In genomic region chr22:24836282-24836681, GRCh38 we compare ENCODE assay signal across 1 cellular context.
TF ChIP-seq lines count a peak whose summit lies in the region.

No MANE protein-coding gene starts in this region.

TF ChIP-seq in WTC11, 78 proteins besides CTCF, POLR2A, EP300 and RAD21 (continued from another document):
- TF ChIP-seq ZNF512 (CRISPR knock-in tag; IDR thresholded peaks at IDR 0.05; ENCODE audit: borderline replicate concordance) (no peak), RELA (CRISPR knock-in tag; IDR thresholded peaks at IDR 0.05; ENCODE audit: borderline replicate concordance) (no peak)
